ENCODE assay signal across 9 cellular contexts in the genomic region with DNA sequence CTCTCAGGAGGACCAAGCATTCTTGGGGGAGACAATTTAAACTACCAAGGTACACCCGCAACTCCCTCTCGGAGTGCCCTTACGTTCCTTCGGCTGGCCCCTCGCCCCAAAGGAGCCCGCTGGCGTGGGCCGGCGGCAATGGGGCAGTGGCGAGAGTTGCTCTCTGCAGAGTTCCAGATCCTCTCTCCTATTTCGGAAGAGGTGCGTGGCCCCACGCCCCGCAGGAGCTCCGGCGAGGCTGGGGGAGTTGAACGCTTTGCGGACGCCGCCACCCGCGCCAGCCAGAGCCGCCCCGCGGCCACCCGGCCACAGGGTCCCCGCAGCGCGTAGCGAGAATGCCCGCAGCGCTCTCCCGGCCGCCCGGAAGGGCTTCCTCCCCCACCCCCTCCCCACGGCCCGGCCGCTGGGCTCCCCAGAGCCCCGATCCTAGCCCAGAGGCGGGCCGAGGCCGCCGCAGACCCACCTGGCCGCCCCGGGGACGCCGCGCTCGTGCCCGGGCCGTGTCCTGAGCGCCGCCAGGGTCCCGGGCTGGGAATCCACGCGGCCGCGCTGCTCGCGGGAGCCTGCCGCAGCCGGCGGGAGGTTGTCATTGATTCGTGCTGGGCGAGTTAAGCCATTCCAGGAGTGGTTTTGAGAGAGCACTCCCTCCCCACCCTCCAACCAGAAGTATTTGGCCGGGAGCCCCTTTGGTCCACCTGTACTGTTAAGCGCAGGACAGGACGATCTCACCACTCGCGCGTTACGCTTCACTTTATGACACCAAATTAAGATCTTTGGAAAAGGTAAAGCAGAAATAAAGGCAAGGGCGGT.
DNase-seq lines count a peak whose midpoint lies in the region; ATAC-seq, FAIRE-seq and TF ChIP-seq lines count a peak whose summit lies in the region.
"Had no signal": no experiment of that assay in that cellular context is flagged by ENCODE, and none has a peak within 500 bp of the region (broad histone marks: within the 10 kb centered on the region; RNA-seq: fewer than 3 reads in every experiment).

No MANE protein-coding gene starts in this region.

- H3K27me3 ChIP-seq in bronchial epithelial cell (ENCODE audit: control insufficient read depth, insufficient read depth, low read length) = no peaks in the 10 kb centered on the region
- no peaks in the 10 kb centered on the region for H3K27me3 ChIP-seq in right lobe of liver
- peaks cover 0 to 16% of the 10 kb centered on the region in 2 donors for H3K27me3 ChIP-seq in tibial nerve

- no peak for TF ChIP-seq CTCF in bronchial epithelial cell (IDR thresholded peaks at IDR 0.05; ENCODE audit: insufficient read depth, low read length, severe bottlenecking)
- no peak for TF ChIP-seq CTCF in right lobe of liver (IDR thresholded peaks at IDR 0.05)
- TF ChIP-seq CTCF in tibial nerve (IDR thresholded peaks at IDR 0.05) = no peak

- H3K27me3 Mint-ChIP-seq in activated CD4-positive, alpha-beta T cell treated with anti-CD3 and anti-CD28 coated beads, Interleukin-2, amount 10 ng/mL, durations not matched to agents 24 days and 14 days = peaks cover 67% of the 10 kb centered on the region

- no peak for DNase-seq in activated CD4-positive, alpha-beta T cell treated with anti-CD3 and anti-CD28 coated beads, Interleukin-2, amount 10 ng/mL, durations not matched to agents 24 days and 14 days
- DNase-seq in activated CD4-positive, alpha-beta T cell treated with anti-CD3 and anti-CD28 coated beads for 4 hours = no peak
- DNase-seq in bronchial epithelial cell (ENCODE audit: low read depth) (no peak), right lobe of liver (peak in 2 of 3 donors; percentile 56 to 79), tibial nerve (ENCODE audit: low spot score in 2 of 2) (no peak), pons (ENCODE audit: low spot score) (no peak)
- DNase-seq: CD4-positive, CD25-positive, alpha-beta regulatory T cell had no signal

- H3K36me3 ChIP-seq in bronchial epithelial cell (ENCODE audit: control insufficient read depth, insufficient read depth, low read length) = no peaks in the 10 kb centered on the region
- no peaks in the 10 kb centered on the region for H3K36me3 ChIP-seq in right lobe of liver
- no peaks in the 10 kb centered on the region for H3K36me3 ChIP-seq in tibial nerve

- TF ChIP-seq POLR2A in right lobe of liver (IDR thresholded peaks at IDR 0.05) = peak; percentile 68
- no peak for TF ChIP-seq POLR2A in tibial nerve (IDR thresholded peaks at IDR 0.05)

- peak overlapping the region in 1 of 3 donors; percentile 33 for H3K27ac ChIP-seq in right lobe of liver
- peak overlapping the region in 3 of 4 donors; percentile 20 to 68 (median 63) for H3K27ac ChIP-seq in tibial nerve

- H3K4me3 ChIP-seq in bronchial epithelial cell (ENCODE audit: low read depth, low read length) (peak overlapping the region; percentile 50), right lobe of liver (peak overlapping the region; percentile 58 to 65 (median 64)), tibial nerve (peak overlapping the region; percentile 37 to 62 (median 48))

- ATAC-seq in right lobe of liver (peak; percentile 58 to 67 (median 64)), HG03039 (IDR thresholded peaks at IDR 0.05; ENCODE audit: unreplicated experiment) (no peak), GM21619 (IDR thresholded peaks at IDR 0.05; ENCODE audit: unreplicated experiment) (no peak)

- no peak for FAIRE-seq in bronchial epithelial cell (lab: Jason Lieb, UNC)

- TF ChIP-seq EP300 in tibial nerve (IDR thresholded peaks at IDR 0.05) = no peak

- H3K36me3 Mint-ChIP-seq in activated CD4-positive, alpha-beta T cell treated with anti-CD3 and anti-CD28 coated beads, Interleukin-2, amount 10 ng/mL, durations not matched to agents 24 days and 14 days (ENCODE audit: low read depth) = no peaks in the 10 kb centered on the region
- H3K36me3 Mint-ChIP-seq: CD4-positive, CD25-positive, alpha-beta regulatory T cell had no signal

- peaks cover 34% of the 10 kb centered on the region for H3K4me1 Mint-ChIP-seq in activated CD4-positive, alpha-beta T cell treated with anti-CD3 and anti-CD28 coated beads, Interleukin-2, amount 10 ng/mL, durations not matched to agents 24 days and 14 days

- H3K9me3 ChIP-seq in right lobe of liver (no peaks in the 10 kb centered on the region), tibial nerve (no peaks in the 10 kb centered on the region)

- peaks cover 0 to 15% (median 0%) of the 10 kb centered on the region in 4 donors for H3K4me1 ChIP-seq in right lobe of liver
- peaks cover 0 to 79% (median 17%) of the 10 kb centered on the region in 4 donors for H3K4me1 ChIP-seq in tibial nerve

- H3K27ac Mint-ChIP-seq in activated CD4-positive, alpha-beta T cell treated with anti-CD3 and anti-CD28 coated beads, Interleukin-2, amount 10 ng/mL, durations not matched to agents 24 days and 14 days = peak overlapping the region; percentile 78
- H3K27ac Mint-ChIP-seq: CD4-positive, CD25-positive, alpha-beta regulatory T cell had no signal

- intact Hi-C loops in activated CD4-positive, alpha-beta T cell treated with anti-CD3 and anti-CD28 coated beads, Interleukin-2, amount 10 ng/mL, durations not matched to agents 24 days and 14 days (cut with micrococcal nuclease) = loop anchor here (1.0 to 5.0 kb wide), 2 partner anchors 11 to 271 kb away; partner anchors contain the start of gene ZBTB7C
- intact Hi-C loops in right lobe of liver (cut with DNase I) = no loop called here

- H3K9me3 Mint-ChIP-seq in activated CD4-positive, alpha-beta T cell treated with anti-CD3 and anti-CD28 coated beads, Interleukin-2, amount 10 ng/mL, durations not matched to agents 24 days and 14 days = no peaks in the 10 kb centered on the region
- H3K9me3 Mint-ChIP-seq: CD4-positive, CD25-positive, alpha-beta regulatory T cell had no signal

- 9% methylated on average over 17 of the region's 73 CpGs for WGBS in right lobe of liver (ENCODE audit: insufficient coverage, low coverage, low lambda C conversion rate, missing lambda C conversion rate)
- 7% methylated on average over 38 to 41 of the region's 73 CpGs for WGBS in tibial nerve, 2 donors

- H3K4me3 Mint-ChIP-seq in activated CD4-positive, alpha-beta T cell treated with anti-CD3 and anti-CD28 coated beads, Interleukin-2, amount 10 ng/mL, durations not matched to agents 24 days and 14 days = peak overlapping the region; percentile 75

Comparison
In these comparisons a context has a peak if more than half of its experiments do, and no peak if none do; other contexts are left out.
1. DNase-seq: peak in right lobe of liver (2 of 3); none in activated CD4-positive, alpha-beta T cell treated with anti-CD3 and anti-CD28 coated beads, Interleukin-2, amount 10 ng/mL, durations not matched to agents 24 days and 14 days (single experiment), activated CD4-positive, alpha-beta T cell treated with anti-CD3 and anti-CD28 coated beads for 4 hours (0 of 2), bronchial epithelial cell (single experiment), tibial nerve (0 of 2) and pons (single experiment).
2. ATAC-seq: peak in right lobe of liver (4 of 4); none in HG03039 (single experiment) and GM21619 (single experiment).
3. Peak in every context shown above with its lines, with median percentiles within 50 percentile points of each other: H3K4me3 ChIP-seq.